Comparison of ENCODE assay signal across 8 cellular contexts in the genomic region with DNA sequence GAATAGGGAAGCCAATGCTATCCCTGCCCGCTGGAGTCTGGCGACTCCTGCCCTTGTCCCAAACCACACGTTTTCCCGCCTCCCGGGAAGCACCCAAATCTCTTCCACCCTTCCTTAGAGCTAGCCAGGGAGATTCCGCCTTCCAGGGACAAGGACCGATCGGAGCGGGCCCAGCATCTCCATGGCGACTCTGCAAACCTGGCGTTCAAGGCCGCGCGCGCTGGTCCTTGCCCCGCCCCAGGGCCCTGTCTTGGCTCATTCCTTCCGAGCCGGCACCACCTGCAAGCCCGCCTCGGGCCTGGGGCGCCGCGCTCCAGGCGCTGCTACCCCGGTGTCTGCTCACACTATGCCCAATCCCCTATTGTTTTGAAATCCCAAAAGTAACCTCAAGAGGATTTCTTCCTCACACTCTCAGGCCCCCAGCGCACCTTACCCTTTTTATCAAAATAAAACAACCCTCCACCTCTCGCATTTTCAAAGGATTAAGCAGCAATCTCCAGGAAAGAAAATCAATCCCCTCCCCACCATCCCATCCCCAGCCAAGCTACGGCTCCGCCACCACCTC. TPM values are rescaled to one million over a fixed set of nuclear protein-coding genes. Genes with fewer than 3 reads are reported as not detected.
DNase-seq lines count a peak whose midpoint lies in the region; ATAC-seq and TF ChIP-seq lines count a peak whose summit lies in the region.
"Had no signal": no experiment of that assay in that cellular context is flagged by ENCODE, and none has a peak within 500 bp of the region (broad histone marks: within the 10 kb centered on the region; RNA-seq: fewer than 3 reads in every experiment).

No MANE protein-coding gene starts in this region.

- H3K27me3 ChIP-seq in tibial nerve: peaks cover 0 to 56% of the 10 kb centered on the region in 2 donors

- no peaks in the 10 kb centered on the region for H3K9me3 ChIP-seq in tibial nerve

- no peak for TF ChIP-seq CTCF in tibial nerve (IDR thresholded peaks at IDR 0.05)

- peak overlapping the region in 1 of 4 donors; percentile 51 for H3K4me3 ChIP-seq in tibial nerve

- peak; percentile 20 for DNase-seq in GM03348 (ENCODE audit: low spot score)
- peak; percentile 77 for DNase-seq in NCI-H748 (lab: John Stamatoyannopoulos, UW; ENCODE audit: unreplicated experiment)
- DNase-seq in retina: peak; percentile 75
- DNase-seq in tibial nerve (ENCODE audit: low spot score in 2 of 2): no peak

- H3K27ac ChIP-seq in tibial nerve: no peak overlapping the region

- peaks cover 0 to 24% (median 16%) of the 10 kb centered on the region in 4 donors for H3K4me1 ChIP-seq in tibial nerve

- TF ChIP-seq POLR2A in tibial nerve (IDR thresholded peaks at IDR 0.05): no peak

- TF ChIP-seq EP300 in tibial nerve (IDR thresholded peaks at IDR 0.05): no peak

- ATAC-seq in esophagus mucosa (peak; percentile 44), HG03342 (IDR thresholded peaks at IDR 0.05; ENCODE audit: unreplicated experiment) (no peak), HG02870 (IDR thresholded peaks at IDR 0.05; ENCODE audit: unreplicated experiment) (no peak)

- H3K36me3 ChIP-seq in tibial nerve: no peaks in the 10 kb centered on the region

- WGBS in tibial nerve, 2 donors: 25 to 33% methylated on average over 29 of the region's 29 CpGs

RNA-seq across cellular contexts. Expression of a gene that starts 1.0 kb away (rescaled TPM):
- total RNA-seq in esophagus mucosa: not detected
- total RNA-seq in tibial nerve: under 1 TPM; 0.22 to 0.60 (median 0.41) TPM
- total RNA-seq: T-helper 1 cell treated with Interleukin-12 subunit alpha and Interleukin-12 subunit beta and Interleukin-4 antibody, amounts not matched to agents 30 ng/mL and 1 ng/mL, for 36 hours had no signal

Comparison
In these comparisons a context has a peak if more than half of its experiments do, and no peak if none do; other contexts are left out.
1. DNase-seq: peak in GM03348 (single experiment), NCI-H748 (single experiment) and retina (single experiment); none in tibial nerve (0 of 2).